ENCODE assay signal across 25 cellular contexts in the genomic region with DNA sequence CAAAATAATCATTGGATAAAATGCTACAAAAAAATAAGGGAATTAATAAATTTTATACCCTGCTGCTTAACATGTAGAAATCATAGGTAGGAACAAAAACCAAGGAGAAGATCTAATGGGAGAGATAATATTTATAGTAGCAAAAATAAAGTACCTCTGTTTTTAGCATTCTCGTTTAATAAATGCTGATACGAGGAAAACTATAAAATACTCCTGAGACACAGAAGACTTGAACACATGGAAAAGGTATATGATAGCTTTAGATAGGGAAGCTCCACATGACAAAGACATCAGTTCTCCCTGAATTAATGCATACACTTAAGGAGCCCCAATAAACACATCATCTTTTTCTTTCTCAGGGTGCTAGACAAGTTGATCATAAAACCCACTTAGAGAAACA.
"Had no signal": no experiment of that assay in that cellular context is flagged by ENCODE, and none has a peak within 500 bp of the region (broad histone marks: within the 10 kb centered on the region; RNA-seq: fewer than 3 reads in every experiment).

No MANE protein-coding gene starts in this region.

- H3K9me3 ChIP-seq: colonic mucosa, esophagus squamous epithelium, gastrocnemius medialis, left lung, mucosa of descending colon had no signal

- H3K36me3 ChIP-seq: colonic mucosa, esophagus squamous epithelium, gastrocnemius medialis, heart right ventricle, left lung, lower lobe of right lung had no signal

- H3K27me3 ChIP-seq: colonic mucosa had no signal

- H3K4me1 ChIP-seq: gastrocnemius medialis had no signal

- H3K4me3 ChIP-seq: colonic mucosa, esophagus squamous epithelium, gastrocnemius medialis, heart right ventricle, left lung, lower lobe of right lung, mucosa of descending colon had no signal

- ATAC-seq: effector memory CD8-positive, alpha-beta T cell; esophagus mucosa; gastrocnemius medialis; left cardiac atrium; left lung; left ventricle myocardium superior; lower lobe of right lung; mucosa of descending colon had no signal

- FAIRE-seq: endometrium, islet of Langerhans, keratinocyte had no signal

- DNase-seq: colonic mucosa; cortex of kidney; effector CD8-positive, alpha-beta T cell; effector memory CD8-positive, alpha-beta T cell; erythroblast; esophagus squamous epithelium; foreskin fibroblast; foreskin melanocyte; gastrocnemius medialis; glutamatergic neuron; head of caudate nucleus; heart right ventricle; hippocampal formation; left cardiac atrium; left lung; left ventricle myocardium superior; lower lobe of right lung; mesenchymal stem cell; mucosa of descending colon; naive B cell had no signal

- H3K27ac ChIP-seq: colonic mucosa, epithelial cell of prostate, esophagus squamous epithelium, gastrocnemius medialis, heart right ventricle, left lung, lower lobe of right lung had no signal
